In the genomic region with DNA sequence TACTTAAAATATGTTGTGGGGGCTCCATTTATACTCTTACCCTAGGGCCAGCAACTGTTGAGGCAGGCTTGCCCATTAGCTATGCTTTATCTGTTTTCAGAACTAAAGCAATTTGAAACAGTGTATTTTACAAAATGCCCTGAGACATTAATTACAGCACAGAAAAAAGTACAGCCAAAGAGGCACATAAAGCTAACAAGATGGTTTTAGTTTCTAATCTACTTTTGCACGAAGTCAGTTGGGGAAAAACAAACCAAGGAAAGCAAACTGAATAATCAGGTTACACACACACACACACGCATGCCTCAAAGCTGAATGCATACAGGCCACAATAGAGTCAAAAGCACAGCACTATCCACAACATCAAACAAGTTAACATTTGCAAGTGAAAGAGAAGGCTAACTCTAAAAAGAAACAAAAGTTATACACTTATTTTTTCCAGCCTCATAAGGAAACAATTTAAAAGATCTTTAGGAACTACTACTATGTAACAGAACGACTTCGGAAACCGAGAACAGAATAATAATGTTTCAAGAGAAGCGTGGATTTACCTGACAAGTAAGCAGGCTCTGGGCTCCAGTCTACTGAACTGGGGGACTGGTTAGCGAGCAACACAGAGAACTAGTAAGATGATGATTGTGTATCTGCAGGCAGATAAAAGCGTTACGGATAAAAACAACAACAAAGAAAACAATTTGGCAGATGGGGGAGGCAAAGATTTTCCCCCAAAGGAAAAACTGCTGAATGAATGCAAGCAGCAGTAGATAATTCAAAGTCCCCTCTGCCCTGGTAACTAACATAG, we compare ENCODE assay signal across 16 cellular contexts. TPM values are rescaled to one million over a fixed set of nuclear protein-coding genes. Genes with fewer than 3 reads are reported as not detected.
DNase-seq lines count a peak whose midpoint lies in the region; ATAC-seq and TF ChIP-seq lines count a peak whose summit lies in the region.
"Had no signal": no experiment of that assay in that cellular context is flagged by ENCODE, and none has a peak within 500 bp of the region (broad histone marks: within the 10 kb centered on the region; RNA-seq: fewer than 3 reads in every experiment).

No MANE protein-coding gene starts in this region.

- no peak overlapping the region for H2BK120ac ChIP-seq in neuronal stem cell (ENCODE audit: low read depth, low read length)

- H3K4ac ChIP-seq in neuronal stem cell (ENCODE audit: low read length): no peak overlapping the region

- H4K91ac ChIP-seq in neuronal stem cell (ENCODE audit: low read depth, low read length, poor library complexity): no peak overlapping the region

- TF ChIP-seq POLR2A in body of pancreas (IDR thresholded peaks at IDR 0.05) (no peak), transverse colon (IDR thresholded peaks at IDR 0.05) (no peak)

- intact Hi-C loops in Panc1 (cut with micrococcal nuclease; ENCODE audit: unreplicated experiment): no loop called here
- intact Hi-C loops in body of pancreas (cut with DNase I): no loop called here
- intact Hi-C loops in transverse colon (cut with DNase I; ENCODE audit: low total_unique reads): no loop called here

- TF ChIP-seq EP300 in transverse colon (IDR thresholded peaks at IDR 0.05; ENCODE audit: low read depth): no peak

- no peak overlapping the region for H2BK5ac ChIP-seq in neuronal stem cell (ENCODE audit: low read length)

- H3K79me1 ChIP-seq in neuronal stem cell (ENCODE audit: low read depth, low read length): peaks cover 2% of the 10 kb centered on the region

- H3K27me3 ChIP-seq in Panc1 (ENCODE audit: control insufficient read depth, insufficient read depth, low read length) (no peaks in the 10 kb centered on the region), body of pancreas (no peaks in the 10 kb centered on the region), neuronal stem cell (ENCODE audit: control insufficient read depth in 3 of 3, insufficient read depth in 3 of 3, low read depth in 1 of 3, low read length in 3 of 3) (peaks cover 0 to 7% (median 0%) of the 10 kb centered on the region in 3 experiments), transverse colon (no peaks in the 10 kb centered on the region)
- H3K27me3 ChIP-seq: SJCRH30, testis had no signal

- H3K4me1 Mint-ChIP-seq in activated T-cell treated with anti-CD3 and anti-CD28 coated beads, Interleukin-2, amount 50 U/mL, for 4 hours (ENCODE audit: low read depth): peaks cover 9% of the 10 kb centered on the region

- WGBS in body of pancreas, 2 donors: 43 to 55% methylated on average over 9 of the region's 9 CpGs
- no CpG with 5 or more reads among the region's 9 CpGs for WGBS in neuronal stem cell (ENCODE audit: extremely low coverage in 2 of 2, insufficient read length in 2 of 2, insufficient replicate concordance in 1 of 2), 2 donors
- 87 to 90% methylated on average over 7 to 9 of the region's 9 CpGs for WGBS in transverse colon (ENCODE audit: low coverage in 1 of 2), 2 donors

- no peak overlapping the region for H3K9ac ChIP-seq in neuronal stem cell (ENCODE audit: low read depth, low read length, poor library complexity)

- H3K9me3 ChIP-seq in Panc1 (ENCODE audit: control insufficient read depth, insufficient read depth, low read depth, low read length): no peaks in the 10 kb centered on the region
- no peaks in the 10 kb centered on the region for H3K9me3 ChIP-seq in body of pancreas
- peaks cover 0 to 2% of the 10 kb centered on the region in 2 donors for H3K9me3 ChIP-seq in neuronal stem cell (replicated peaks in 1 of 2; ENCODE audit: control insufficient read depth in 2 of 2, insufficient read depth in 1 of 2, low read depth in 1 of 2, low read length in 2 of 2)
- no peaks in the 10 kb centered on the region for H3K9me3 ChIP-seq in transverse colon
- H3K9me3 ChIP-seq: SJCRH30, testis had no signal

- peak overlapping the region; percentile 57 for H3K4me3 Mint-ChIP-seq in activated T-cell treated with anti-CD3 and anti-CD28 coated beads, Interleukin-2, amount 50 U/mL, for 4 hours

- no peak overlapping the region for H3K4me2 ChIP-seq in neuronal stem cell (ENCODE audit: insufficient read depth, low read length, poor library complexity, severe bottlenecking)

- H3K14ac ChIP-seq in neuronal stem cell (ENCODE audit: low read length): no peak overlapping the region

- POLR2A ChIA-PET in Panc1 (lab: Charles Lee): no interaction called here

- CTCF ChIA-PET in Panc1 (lab: Charles Lee): no interaction called here

- no peak overlapping the region for H3K18ac ChIP-seq in neuronal stem cell (ENCODE audit: low read length)

- ATAC-seq in activated T-cell treated with anti-CD3 and anti-CD28 coated beads, Interleukin-2, amount 50 U/mL, for 4 hours: peak; percentile 11 to 12
- ATAC-seq in Panc1: no peak
- ATAC-seq in body of pancreas: no peak

- H3K36me3 ChIP-seq in Panc1 (ENCODE audit: control insufficient read depth, insufficient read depth, low read length): no peaks in the 10 kb centered on the region
- H3K36me3 ChIP-seq in body of pancreas (replicated peaks in 1 of 2; ENCODE audit: insufficient read depth in 1 of 2, low read depth in 2 of 2): no peaks in the 10 kb centered on the region
- H3K36me3 ChIP-seq in neuronal stem cell (replicated peaks in 1 of 2; ENCODE audit: control insufficient read depth in 2 of 2, insufficient read depth in 2 of 2, low read length in 2 of 2): no peaks in the 10 kb centered on the region
- no peaks in the 10 kb centered on the region for H3K36me3 ChIP-seq in transverse colon
- H3K36me3 ChIP-seq: SJCRH30 had no signal

- no peak overlapping the region for H4K8ac ChIP-seq in neuronal stem cell (ENCODE audit: low read depth, low read length)

- BruUV-seq in Panc1 (replicated peaks; lab: Mats Ljungman, UMichigan): TSS peak; percentile 42

- H3K27ac ChIP-seq in Panc1 (ENCODE audit: low read length) (peak overlapping the region; percentile 70), body of pancreas (peak overlapping the region; percentile 13 to 31 (median 24)), neuronal stem cell (replicated peaks; ENCODE audit: low read length) (no peak overlapping the region), transverse colon (no peak overlapping the region)
- H3K27ac ChIP-seq: coronary artery, epithelial cell of prostate, SJCRH30 had no signal

- H2BK12ac ChIP-seq in neuronal stem cell (ENCODE audit: low read length): no peak overlapping the region

- H3K23ac ChIP-seq in neuronal stem cell (ENCODE audit: low read depth, low read length, poor library complexity): no peak overlapping the region

- no peak overlapping the region for H2BK15ac ChIP-seq in neuronal stem cell (ENCODE audit: low read length)

- TF ChIP-seq CTCF in Panc1 (IDR thresholded peaks at IDR 0.05): no peak
- TF ChIP-seq CTCF in body of pancreas (IDR thresholded peaks at IDR 0.05): no peak
- TF ChIP-seq CTCF in transverse colon (IDR thresholded peaks at IDR 0.05): no peak

- no peaks in the 10 kb centered on the region for H3K27me3 Mint-ChIP-seq in activated T-cell treated with anti-CD3 and anti-CD28 coated beads, Interleukin-2, amount 50 U/mL, for 4 hours (ENCODE audit: low read depth)

- H3K9me3 Mint-ChIP-seq in activated T-cell treated with anti-CD3 and anti-CD28 coated beads, Interleukin-2, amount 50 U/mL, for 4 hours: no peaks in the 10 kb centered on the region

- peak overlapping the region; percentile 38 for H2AFZ ChIP-seq in neuronal stem cell (ENCODE audit: low read length)

- H3K36me3 Mint-ChIP-seq in activated T-cell treated with anti-CD3 and anti-CD28 coated beads, Interleukin-2, amount 50 U/mL, for 4 hours (ENCODE audit: insufficient read depth): no peaks in the 10 kb centered on the region

- no peak overlapping the region for H2AK5ac ChIP-seq in neuronal stem cell (ENCODE audit: low read depth, low read length)

- in situ Hi-C loops in Panc1 (cut with HindIII; ENCODE audit: low pct_unique_long_range_greater_than_20kb, low sequenced_read_pairs): no loop called here
- in situ Hi-C loops in transverse colon (cut with MboI; ENCODE audit: low pct_ligation_motif_present in 1 of 4, low pct_unique_long_range_greater_than_20kb in 1 of 4, low sequenced_read_pairs in 3 of 4): no loop called here

- DNase-seq in activated T-cell treated with anti-CD3 and anti-CD28 coated beads, Interleukin-2, amount 50 U/mL, for 4 hours: no peak
- no peak for DNase-seq in activated T-cell treated with anti-CD3 and anti-CD28 coated beads, Interleukin-2, amount 50 U/mL, for 48 hours
- DNase-seq in Panc1 (ENCODE audit: low read depth, low spot score) (no peak), body of pancreas (no peak), neuronal stem cell (ENCODE audit: low spot score) (no peak), H4 (ENCODE audit: low spot score) (no peak), transverse colon (no peak)
- DNase-seq in effector CD8-positive, alpha-beta T cell (lab: John Stamatoyannopoulos, UW): no peak
- DNase-seq: anterior cingulate cortex, NCI-H1436, NCI-H446, testis had no signal

- H3K4me3 ChIP-seq in Panc1 (ENCODE audit: low read depth in 2 of 2, low read length in 2 of 2): peak overlapping the region; percentile 7 to 24
- no peak overlapping the region for H3K4me3 ChIP-seq in body of pancreas
- H3K4me3 ChIP-seq in neuronal stem cell (ENCODE audit: low read length in 2 of 2): no peak overlapping the region
- H3K4me3 ChIP-seq in transverse colon: no peak overlapping the region
- H3K4me3 ChIP-seq: coronary artery, SJCRH30 had no signal

- H3K4me1 ChIP-seq in Panc1 (ENCODE audit: control insufficient read depth, insufficient read depth, low read length) (peaks cover 49% of the 10 kb centered on the region), body of pancreas (peaks cover 34% of the 10 kb centered on the region), neuronal stem cell (ENCODE audit: control insufficient read depth in 2 of 2, insufficient read depth in 1 of 2, low read depth in 1 of 2, low read length in 2 of 2) (peaks cover 0 to 9% of the 10 kb centered on the region in 2 donors), transverse colon (peaks cover 0 to 18% (median 4%) of the 10 kb centered on the region in 4 donors)
- H3K4me1 ChIP-seq: SJCRH30, testis had no signal

RNA-seq across cellular contexts. Expression of a gene that starts 1.7 kb away (rescaled TPM):
- 1 to 10 TPM; 1.1 to 2.5 (median 2.1) TPM for total RNA-seq in activated T-cell treated with anti-CD3 and anti-CD28 coated beads, Interleukin-2, amount 50 U/mL, for 4 hours
- 39.7 TPM for total RNA-seq in Panc1 (2021; ENCODE audit: unreplicated experiment)
- polyA plus RNA-seq in Panc1 (2012; ENCODE audit: insufficient read length): 12.9 TPM
- 10 to 100 TPM in 1 of 2 donors, 1 to 10 TPM in 1; 3.6 to 15.3 TPM for total RNA-seq in body of pancreas
- 0.18 TPM for polyA plus RNA-seq in neuronal stem cell (2013, experiment 1 of 2)
- polyA plus RNA-seq in neuronal stem cell (2013, experiment 2 of 2): 0.15 TPM
- 0.23 and 2.1 TPM in 2 replicates for total RNA-seq in H4 (2014; rRNA removed; shearing (Covaris generic))
- 1 to 10 TPM in 1 of 4 donors, under 1 TPM in 1, not detected in 2; 0.82 to 1.1 TPM for total RNA-seq in transverse colon

RNA-seq across cellular contexts. Expression of a gene that starts 8.4 kb away (rescaled TPM):
- 1 to 10 TPM; 3.5 to 4.2 (median 4.1) TPM for total RNA-seq in activated T-cell treated with anti-CD3 and anti-CD28 coated beads, Interleukin-2, amount 50 U/mL, for 4 hours
- total RNA-seq in Panc1 (2021; ENCODE audit: unreplicated experiment) (7.9 TPM), body of pancreas (1 to 10 TPM; 6.0 to 6.3 TPM), transverse colon (10 to 100 TPM in 2 of 4 donors, 1 to 10 TPM in 2; 6.0 to 17.6 (median 12.2) TPM)
- polyA plus RNA-seq in Panc1 (2012; ENCODE audit: insufficient read length): 5.1 TPM
- 0.56 TPM for polyA plus RNA-seq in neuronal stem cell (2013, experiment 1 of 2)
- 0.65 TPM for polyA plus RNA-seq in neuronal stem cell (2013, experiment 2 of 2)
- total RNA-seq in H4 (2014; rRNA removed; shearing (Covaris generic)): 1.2 and 2.8 TPM in 2 replicates

RNA-seq across cellular contexts. Expression of a gene that starts 8.5 kb away (rescaled TPM):
- total RNA-seq in activated T-cell treated with anti-CD3 and anti-CD28 coated beads, Interleukin-2, amount 50 U/mL, for 4 hours: 10 to 100 TPM; 21.6 to 26.6 (median 23.3) TPM
- 24.4 TPM for total RNA-seq in Panc1 (2021; ENCODE audit: unreplicated experiment)
- polyA plus RNA-seq in Panc1 (2012; ENCODE audit: insufficient read length): 8.7 TPM
- 1 to 10 TPM; 2.6 to 3.6 TPM for total RNA-seq in body of pancreas
- polyA plus RNA-seq in neuronal stem cell (2013, experiment 1 of 2): 13.5 TPM
- 13.6 TPM for polyA plus RNA-seq in neuronal stem cell (2013, experiment 2 of 2)
- 2.8 and 3.6 TPM in 2 replicates for total RNA-seq in H4 (2014; rRNA removed; shearing (Covaris generic))
- total RNA-seq in transverse colon: 10 to 100 TPM in 1 of 4 donors, 1 to 10 TPM in 3; 2.2 to 12.2 (median 6.2) TPM

RNA-seq across cellular contexts. Expression of a gene that starts 26.5 kb away (rescaled TPM):
- 1 to 10 TPM in 1 of 3 donors, under 1 TPM in 2; 0.58 to 1.6 (median 0.84) TPM for total RNA-seq in activated T-cell treated with anti-CD3 and anti-CD28 coated beads, Interleukin-2, amount 50 U/mL, for 4 hours
- total RNA-seq in Panc1 (2021; ENCODE audit: unreplicated experiment) (0.46 TPM), body of pancreas (under 1 TPM; 0.26 to 0.33 TPM), transverse colon (1 to 10 TPM in 2 of 4 donors, not detected in 2; 1.4 to 1.9 TPM)
- polyA plus RNA-seq in Panc1 (2012; ENCODE audit: insufficient read length): 0.13 TPM
- polyA plus RNA-seq in neuronal stem cell (2013, experiment 1 of 2): 0.22 TPM
- 0.24 TPM for polyA plus RNA-seq in neuronal stem cell (2013, experiment 2 of 2)
- total RNA-seq in H4 (2014; rRNA removed; shearing (Covaris generic)): 0.21 TPM in 1 of 2 replicates, not detected in the other
- total RNA-seq: G401 had no signal

Comparison
In these comparisons a context has a peak if more than half of its experiments do, and no peak if none do; other contexts are left out.
1. ATAC-seq: peak in activated T-cell treated with anti-CD3 and anti-CD28 coated beads, Interleukin-2, amount 50 U/mL, for 4 hours (2 of 2); none in Panc1 (single experiment) and body of pancreas (single experiment).
2. H3K27ac ChIP-seq: peak in Panc1 (single experiment) and body of pancreas (4 of 4); none in neuronal stem cell (single experiment) and transverse colon (0 of 4).
3. H3K4me3 ChIP-seq: peak in Panc1 (2 of 2); none in body of pancreas (0 of 2), neuronal stem cell (0 of 2) and transverse colon (0 of 4).